29 cellular contexts compared by ENCODE assay signal in the genomic region with DNA sequence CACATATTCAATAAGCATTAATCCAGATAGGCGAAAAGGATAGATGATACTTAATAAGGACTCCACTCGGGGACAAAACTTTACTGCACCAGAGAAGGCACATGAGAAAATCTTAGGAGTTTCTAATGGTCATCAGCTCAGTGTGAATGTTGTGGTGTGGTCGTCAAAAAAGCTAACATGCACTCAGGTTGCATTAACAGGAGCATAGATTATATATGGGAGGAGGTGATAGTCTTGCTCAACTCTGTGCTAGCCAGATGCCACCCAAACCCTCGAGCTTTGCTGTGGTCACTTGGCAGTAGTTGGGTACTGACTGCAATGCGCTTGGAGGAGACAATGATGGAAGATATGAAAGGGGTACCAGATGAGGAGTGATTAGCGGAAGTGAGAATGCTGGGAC. TPM values are rescaled to one million over a fixed set of nuclear protein-coding genes. Genes with fewer than 3 reads are reported as not detected.
"Had no signal": no experiment of that assay in that cellular context is flagged by ENCODE, and none has a peak within 500 bp of the region (broad histone marks: within the 10 kb centered on the region; RNA-seq: fewer than 3 reads in every experiment).

No MANE protein-coding gene starts in this region.

- H3K27ac ChIP-seq: neural progenitor cell, ovary, parathyroid adenoma, psoas muscle, skin epidermis, spleen, suprapubic skin, testis, tibial artery, transverse colon, upper lobe of right lung, uterus had no signal

- H3K27me3 ChIP-seq: neural progenitor cell, ovary, testis, upper lobe of right lung, uterus had no signal

- H3K4me2 ChIP-seq: neural progenitor cell, smooth muscle cell had no signal

- H3K9me3 ChIP-seq: ovary, psoas muscle, spleen, suprapubic skin, testis, tibial artery, transverse colon, upper lobe of right lung, uterus had no signal

- H3K36me3 ChIP-seq: neural progenitor cell, ovary, spleen, suprapubic skin, tibial artery, transverse colon, upper lobe of right lung, uterus had no signal

- DNase-seq: natural killer cell; occipital lobe; ovary; psoas muscle; right cardiac atrium; spleen; stimulated activated CD4-positive, alpha-beta T cell treated with anti-CD3 and anti-CD28 coated beads, Interleukin-12 subunit alpha, Interleukin-12 subunit beta, amount 100 ng/mL, for 4 hours; stimulated activated CD4-positive, alpha-beta T cell treated with anti-CD3 and anti-CD28 coated beads, Interleukin-1b, Interleukin-23, amount 100 ng/mL, for 48 hours; stimulated activated CD4-positive, alpha-beta T cell treated with anti-CD3 and anti-CD28 coated beads, Interleukin-4, amount 100 ng/mL, for 1 hour; stimulated activated CD4-positive, alpha-beta T cell treated with anti-CD3 and anti-CD28 coated beads, Interleukin-4, amount 100 ng/mL, for 4 hours; stimulated activated CD8-positive, alpha-beta memory T cell treated with anti-CD3 and anti-CD28 coated beads, Interleukin-4, amount 100 ng/mL, for 48 hours; stimulated activated naive CD4-positive, alpha-beta T cell; stimulated activated naive CD8-positive, alpha-beta T cell treated with anti-CD3 and anti-CD28 coated beads, Interleukin-15, amount 100 ng/mL, for 72 hours; stimulated activated naive CD8-positive, alpha-beta T cell treated with anti-CD3 and anti-CD28 coated beads, Interleukin-15, Interleukin-2, amounts not matched to agents 100 U/mL and 50 U/mL, for 24 hours; substantia nigra; testis; tibial artery; transverse colon; upper lobe of right lung; uterus had no signal

- H3K9ac ChIP-seq: neural progenitor cell, parathyroid adenoma had no signal

- H3K79me2 ChIP-seq: parathyroid adenoma had no signal

- ATAC-seq: natural killer cell; psoas muscle; right cardiac atrium; sciatic nerve; stimulated activated memory B cell treated with anti-CD40 and anti-IgM and Interleukin-4, amounts not matched to agents 10 μg/mL and 1 μg/mL and 100 μg/mL, for 72 hours; stimulated activated naive CD8-positive, alpha-beta T cell treated with anti-CD3 and anti-CD28 coated beads, Interleukin-15, amount 100 ng/mL, for 72 hours; stimulated activated naive CD8-positive, alpha-beta T cell treated with anti-CD3 and anti-CD28 coated beads, Interleukin-15, Interleukin-2, amounts not matched to agents 100 U/mL and 50 U/mL, for 24 hours; upper lobe of right lung had no signal

- H3K4me3 ChIP-seq: neural progenitor cell, ovary, psoas muscle, skin epidermis, smooth muscle cell, spleen, suprapubic skin, testis, tibial artery, transverse colon, upper lobe of right lung, uterus had no signal

- H3K4me1 ChIP-seq: neural progenitor cell, parathyroid adenoma, spleen, suprapubic skin, testis, uterus had no signal

- H2AFZ ChIP-seq: neural progenitor cell, parathyroid adenoma had no signal

RNA-seq across cellular contexts. Expression of gene COL27A1, which starts 8.6 kb away (rescaled TPM):
- total RNA-seq: natural killer cell had no signal

RNA-seq across cellular contexts. Expression of gene KIF12, which starts 47.6 kb away (rescaled TPM):
- total RNA-seq: natural killer cell, osteoblast, smooth muscle cell had no signal
- polyA plus RNA-seq: neural cell, smooth muscle cell had no signal
